ENCODE assay signal across 1 cellular context in genomic region chr1:238408737-238409136, GRCh38.
TF ChIP-seq lines count a peak whose summit lies in the region.

No MANE protein-coding gene starts in this region.

TF ChIP-seq in IMR-90, 13 proteins besides CTCF, POLR2A, EP300 and RAD21 (continued from another document):
- no peak for TF ChIP-seq ELK1 (IDR thresholded peaks at IDR 0.05; ENCODE audit: borderline replicate concordance, low read depth, low read length)
- TF ChIP-seq RCOR1 (IDR thresholded peaks at IDR 0.05; ENCODE audit: insufficient replicate concordance, low read length) = no peak
